ENCODE assay signal across 1 cellular context in genomic region chr5:50722223-50722622, GRCh38.
TF ChIP-seq lines count a peak whose summit lies in the region.

No MANE protein-coding gene starts in this region.

TF ChIP-seq in GM23338, 12 proteins besides CTCF, POLR2A, EP300 and RAD21 (continued from another document):
- TF ChIP-seq ETS1 (IDR thresholded peaks at IDR 0.05) (no peak), ZNF331 (CRISPR knock-in tag; IDR thresholded peaks at IDR 0.05; ENCODE audit: low read depth) (no peak), REST (IDR thresholded peaks at IDR 0.05; ENCODE audit: unreplicated experiment) (no peak), NANOG (IDR thresholded peaks at IDR 0.05; ENCODE audit: borderline replicate concordance) (no peak), ZNF462 (CRISPR knock-in tag; IDR thresholded peaks at IDR 0.05) (no peak), EZH2 (IDR thresholded peaks at IDR 0.05; ENCODE audit: low read depth, unreplicated experiment) (no peak), STAT1 (IDR thresholded peaks at IDR 0.05; ENCODE audit: unreplicated experiment) (no peak), ZNF114 (CRISPR knock-in tag; IDR thresholded peaks at IDR 0.05) (no peak), POLR2AphosphoS5 (IDR thresholded peaks at IDR 0.05; ENCODE audit: low read depth) (no peak), JUNB (IDR thresholded peaks at IDR 0.05; ENCODE audit: unreplicated experiment) (no peak)
